ENCODE assay signal across 26 cellular contexts in genomic region chr10:68046642-68047041, GRCh38. TPM values are rescaled to one million over a fixed set of nuclear protein-coding genes. Genes with fewer than 3 reads are reported as not detected.
DNase-seq lines count a peak whose midpoint lies in the region; ATAC-seq and TF ChIP-seq lines count a peak whose summit lies in the region.
"Had no signal": no experiment of that assay in that cellular context is flagged by ENCODE, and none has a peak within 500 bp of the region (broad histone marks: within the 10 kb centered on the region; RNA-seq: fewer than 3 reads in every experiment).

No MANE protein-coding gene starts in this region.

- ATAC-seq in GM19023 (IDR thresholded peaks at IDR 0.05; ENCODE audit: unreplicated experiment) (peak; percentile 54), HG02759 (IDR thresholded peaks at IDR 0.05; ENCODE audit: unreplicated experiment) (peak; percentile 48), T-helper 17 cell (no peak), left lung (no peak), GM18858 (IDR thresholded peaks at IDR 0.05; ENCODE audit: unreplicated experiment) (no peak)
- no peak for ATAC-seq in naive thymus-derived CD4-positive, alpha-beta T cell
- ATAC-seq: HCT116, heart left ventricle, left ventricle myocardium superior had no signal

- H3K9me3 ChIP-seq in T-helper 17 cell (ENCODE audit: control insufficient read depth, low read length, poor library complexity, severe bottlenecking): no peaks in the 10 kb centered on the region
- no peaks in the 10 kb centered on the region for H3K9me3 ChIP-seq in left lung
- no peaks in the 10 kb centered on the region for H3K9me3 ChIP-seq in naive thymus-derived CD4-positive, alpha-beta T cell (ENCODE audit: control insufficient read depth in 2 of 3, low read length in 3 of 3)
- H3K9me3 ChIP-seq: Caco-2, heart left ventricle, Peyer's patch, stomach, transverse colon had no signal

- no peaks in the 10 kb centered on the region for H3K4me1 ChIP-seq in left lung
- no peaks in the 10 kb centered on the region for H3K4me1 ChIP-seq in naive thymus-derived CD4-positive, alpha-beta T cell (ENCODE audit: control insufficient read depth in 2 of 2, insufficient read depth in 2 of 2, low read length in 2 of 2)
- H3K4me1 ChIP-seq: Caco-2, Peyer's patch had no signal

- no peak overlapping the region for H3K4me3 ChIP-seq in left lung
- H3K4me3 ChIP-seq in naive thymus-derived CD4-positive, alpha-beta T cell (ENCODE audit: low read length): no peak overlapping the region
- H3K4me3 ChIP-seq: heart left ventricle, Peyer's patch, stomach, transverse colon had no signal

- H3K27ac Mint-ChIP-seq in T-helper 17 cell: peak overlapping the region; percentile 30
- peak overlapping the region in 3 of 9 donors; percentile 16 to 66 (median 18) for H3K27ac Mint-ChIP-seq in naive thymus-derived CD4-positive, alpha-beta T cell
- H3K27ac Mint-ChIP-seq: activated CD4-positive, alpha-beta memory T cell treated with anti-CD3 and anti-CD28 coated beads, Interleukin-2, amount 10 ng/mL, durations not matched to agents 7 days and 5 days; dendritic cell treated with granulocyte-macrophage colony-stimulating factor and Interleukin-4, amounts not matched to agents 40 ng/mL and 50 ng/mL, for 4 days had no signal

- no peaks in the 10 kb centered on the region for H3K27me3 Mint-ChIP-seq in T-helper 17 cell
- no peaks in the 10 kb centered on the region for H3K27me3 Mint-ChIP-seq in naive thymus-derived CD4-positive, alpha-beta T cell
- H3K27me3 Mint-ChIP-seq: activated CD4-positive, alpha-beta memory T cell treated with anti-CD3 and anti-CD28 coated beads, Interleukin-2, amount 10 ng/mL, durations not matched to agents 7 days and 5 days; dendritic cell treated with granulocyte-macrophage colony-stimulating factor and Interleukin-4, amounts not matched to agents 40 ng/mL and 50 ng/mL, for 4 days had no signal

- H3K4me3 Mint-ChIP-seq in T-helper 17 cell: no peak overlapping the region
- peak overlapping the region in 2 of 10 donors; percentile 6 to 11 for H3K4me3 Mint-ChIP-seq in naive thymus-derived CD4-positive, alpha-beta T cell
- H3K4me3 Mint-ChIP-seq: activated CD4-positive, alpha-beta memory T cell treated with anti-CD3 and anti-CD28 coated beads, Interleukin-2, amount 10 ng/mL, durations not matched to agents 7 days and 5 days; dendritic cell treated with granulocyte-macrophage colony-stimulating factor and Interleukin-4, amounts not matched to agents 40 ng/mL and 50 ng/mL, for 4 days had no signal

- intact Hi-C loops in left lung (cut with DNase I): no loop called here
- intact Hi-C loops in naive thymus-derived CD4-positive, alpha-beta T cell (cut with micrococcal nuclease): loop anchor here in 1 of 2 donors (5.0 kb wide), 1 partner anchor 59 kb away; no protein-coding TSS in a partner anchor

- no peak overlapping the region for H3K27ac ChIP-seq in left lung
- no peak overlapping the region for H3K27ac ChIP-seq in naive thymus-derived CD4-positive, alpha-beta T cell (ENCODE audit: low read depth, low read length)
- H3K27ac ChIP-seq: heart left ventricle, KMS-11, Peyer's patch, stomach, transverse colon, WERI-Rb-1 had no signal

- no peak for TF ChIP-seq CTCF in left lung (IDR thresholded peaks at IDR 0.05)

- POLR2A ChIA-PET in naive thymus-derived CD4-positive, alpha-beta T cell (lab: Charles Lee): interaction anchor here (1.2 kb wide), 1 partner anchor 27 kb away, joined by 4 read pairs; no protein-coding TSS in a partner anchor

- peaks cover 2% of the 10 kb centered on the region for H3K36me3 Mint-ChIP-seq in T-helper 17 cell (ENCODE audit: low read depth)
- peaks cover 4 to 25% (median 18%) of the 10 kb centered on the region in 5 donors for H3K36me3 Mint-ChIP-seq in naive thymus-derived CD4-positive, alpha-beta T cell

- H3K27me3 ChIP-seq in left lung: no peaks in the 10 kb centered on the region
- no peaks in the 10 kb centered on the region for H3K27me3 ChIP-seq in naive thymus-derived CD4-positive, alpha-beta T cell (ENCODE audit: control insufficient read depth in 2 of 2, insufficient read depth in 2 of 2, low read length in 2 of 2)
- H3K27me3 ChIP-seq: heart left ventricle, Peyer's patch, stomach, transverse colon had no signal

- H3K4me1 Mint-ChIP-seq in T-helper 17 cell: peaks cover 32% of the 10 kb centered on the region
- peaks cover 6 to 50% (median 47%) of the 10 kb centered on the region in 7 donors for H3K4me1 Mint-ChIP-seq in naive thymus-derived CD4-positive, alpha-beta T cell

- CTCF ChIA-PET in naive thymus-derived CD4-positive, alpha-beta T cell (lab: Charles Lee): interaction anchor here (0.7 to 1.5 kb wide), 2 partner anchors 9 to 26 kb away, joined by 3 to 4 read pairs; no protein-coding TSS in a partner anchor

- H3K36me3 ChIP-seq in left lung: peaks cover 0 to 14% of the 10 kb centered on the region in 2 donors
- no peaks in the 10 kb centered on the region for H3K36me3 ChIP-seq in naive thymus-derived CD4-positive, alpha-beta T cell (ENCODE audit: control insufficient read depth in 2 of 3, insufficient read depth in 3 of 3, low read length in 3 of 3)
- H3K36me3 ChIP-seq: WERI-Rb-1 had no signal

- no peaks in the 10 kb centered on the region for H3K9me3 Mint-ChIP-seq in naive thymus-derived CD4-positive, alpha-beta T cell
- H3K9me3 Mint-ChIP-seq: activated CD4-positive, alpha-beta memory T cell treated with anti-CD3 and anti-CD28 coated beads, Interleukin-2, amount 10 ng/mL, durations not matched to agents 7 days and 5 days; dendritic cell treated with granulocyte-macrophage colony-stimulating factor and Interleukin-4, amounts not matched to agents 40 ng/mL and 50 ng/mL, for 4 days had no signal

- DNase-seq in T-helper 17 cell (no peak), left lung (no peak), epidermal melanocyte (ENCODE audit: insufficient read length, low spot score) (no peak)
- no peak for DNase-seq in naive thymus-derived CD4-positive, alpha-beta T cell
- DNase-seq: activated CD4-positive, alpha-beta memory T cell treated with anti-CD3 and anti-CD28 coated beads, Interleukin-2, amount 10 ng/mL, durations not matched to agents 7 days and 5 days; activated naive CD4-positive, alpha-beta T cell treated with Interleukin-2 at 50 U/mL for 16 hours; activated T-cell treated with anti-CD3 and anti-CD28 coated beads for 4 hours; amniotic stem cell; Caco-2; DND-41; heart left ventricle; left ventricle myocardium superior; NCI-H1048; NCI-H187 treated with DMSO at 0.1 percent for 48 hours; NCI-H2227 treated with DMSO at 0.1 percent for 48 hours; Peyer's patch; small intestine; stomach; transverse colon; WERI-Rb-1 had no signal

RNA-seq across cellular contexts. Expression of gene HERC4, which starts 28.4 kb away (rescaled TPM):
- total RNA-seq in T-helper 17 cell (10 to 100 TPM; 50.9 to 59.4 TPM), left lung (10 to 100 TPM; 60.9 to 65.7 TPM)
- total RNA-seq in naive thymus-derived CD4-positive, alpha-beta T cell: 100 to 1,000 TPM in 2 of 5 experiments, 10 to 100 TPM in 3; 65.7 to 113 (median 78.6) TPM
- polyA plus RNA-seq in naive thymus-derived CD4-positive, alpha-beta T cell: 10 to 100 TPM; 21.2 to 26.3 TPM

Comparison
In these comparisons a context has a peak if more than half of its experiments do, and no peak if none do; other contexts are left out.
1. ATAC-seq: peak in GM19023 (single experiment) and HG02759 (single experiment); none in T-helper 17 cell (single experiment), left lung (single experiment), naive thymus-derived CD4-positive, alpha-beta T cell (single experiment) and GM18858 (single experiment).